Comparison of ENCODE assay signal across 16 cellular contexts in the genomic region with DNA sequence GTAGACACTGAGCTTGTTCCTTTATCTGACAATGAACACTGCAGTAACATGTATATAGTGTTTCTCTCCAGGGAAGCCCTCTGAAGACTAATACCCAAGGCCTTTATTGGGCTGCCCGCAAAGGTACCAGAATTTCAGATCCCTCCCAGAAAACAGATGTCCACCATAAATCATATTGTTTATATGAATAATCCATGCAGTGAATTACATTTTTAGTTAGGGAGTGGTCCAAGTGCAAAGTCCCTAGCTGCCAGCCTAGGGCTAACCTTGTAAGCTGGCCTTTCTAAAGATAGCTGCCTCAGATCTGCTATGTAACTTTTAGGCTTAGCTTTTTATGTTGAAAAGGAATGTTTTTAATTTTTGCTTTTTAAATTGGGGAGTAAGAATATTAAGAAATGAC. TPM values are rescaled to one million over a fixed set of nuclear protein-coding genes. Genes with fewer than 3 reads are reported as not detected.
DNase-seq lines count a peak whose midpoint lies in the region; ATAC-seq, FAIRE-seq and TF ChIP-seq lines count a peak whose summit lies in the region.
"Had no signal": no experiment of that assay in that cellular context is flagged by ENCODE, and none has a peak within 500 bp of the region (broad histone marks: within the 10 kb centered on the region; RNA-seq: fewer than 3 reads in every experiment).

No MANE protein-coding gene starts in this region.

- H3K9me3 ChIP-seq in SJCRH30 (replicated peaks), result no peaks in the 10 kb centered on the region
- no peaks in the 10 kb centered on the region for H3K9me3 ChIP-seq in small intestine (ENCODE audit: control insufficient read depth, low read depth)
- H3K9me3 ChIP-seq: BLaER1 had no signal

- H3K4me1 Mint-ChIP-seq in endothelial cell (ENCODE audit: unreplicated experiment), result no peaks in the 10 kb centered on the region
- H3K4me1 Mint-ChIP-seq: CD14-positive monocyte had no signal

- no peaks in the 10 kb centered on the region for H3K9me3 Mint-ChIP-seq in endothelial cell (ENCODE audit: unreplicated experiment)
- H3K9me3 Mint-ChIP-seq: CD4-positive, alpha-beta memory T cell had no signal

- H3K4me3 Mint-ChIP-seq in endothelial cell (ENCODE audit: unreplicated experiment), result no peak overlapping the region
- H3K4me3 Mint-ChIP-seq: CD14-positive monocyte; CD4-positive, alpha-beta memory T cell had no signal

- H3K27me3 Mint-ChIP-seq in endothelial cell (ENCODE audit: unreplicated experiment), result no peaks in the 10 kb centered on the region
- H3K27me3 Mint-ChIP-seq: CD4-positive, alpha-beta memory T cell had no signal

- H3K27ac ChIP-seq in SJCRH30 (no peak overlapping the region; the same call in 1 of the 2 replicates), small intestine (ENCODE audit: low read depth in 1 of 2, low read length in 1 of 2) (no peak overlapping the region)
- H3K27ac ChIP-seq: BLaER1 had no signal

- H3K27ac Mint-ChIP-seq in endothelial cell (ENCODE audit: unreplicated experiment), result no peak overlapping the region
- H3K27ac Mint-ChIP-seq: CD14-positive monocyte; CD4-positive, alpha-beta memory T cell had no signal

- TF ChIP-seq CTCF in endothelial cell (IDR thresholded peaks at IDR 0.05; ENCODE audit: unreplicated experiment), result no peak

- ATAC-seq in HG02798 (IDR thresholded peaks at IDR 0.05; ENCODE audit: poor library complexity, unreplicated experiment), result no peak
- ATAC-seq: GM12878 had no signal

- H3K36me3 ChIP-seq in SJCRH30, result no peaks in the 10 kb centered on the region
- no peaks in the 10 kb centered on the region for H3K36me3 ChIP-seq in small intestine (ENCODE audit: control insufficient read depth in 2 of 2, insufficient read depth in 2 of 2, low read length in 2 of 2)
- H3K36me3 ChIP-seq: BLaER1 had no signal

- peak; percentile 61 for DNase-seq in LHCN-M2 (ENCODE audit: low read depth)
- DNase-seq in SJCRH30, result peak; percentile 53 to 78
- peak; percentile 23 for DNase-seq in myocyte (ENCODE audit: low read depth)
- peak; percentile 54 for DNase-seq in small intestine
- no peak for DNase-seq in endothelial cell (ENCODE audit: low spot score)
- DNase-seq in RCC 7860 (ENCODE audit: low spot score), result no peak
- DNase-seq: 8988T; Calu3; CD4-positive, alpha-beta memory T cell; DMS79 treated with DMSO at 0.1 percent for 48 hours; GOT3; H7 had no signal

- FAIRE-seq in small intestine (lab: Jason Lieb, UNC), result no peak
- FAIRE-seq in RCC 7860 (lab: Jason Lieb, UNC), result no peak
- FAIRE-seq: GM12878 had no signal

- H3K4me1 ChIP-seq in SJCRH30 (peaks cover 13% of the 10 kb centered on the region), small intestine (ENCODE audit: control insufficient read depth in 2 of 2, insufficient read depth in 1 of 2, low read depth in 1 of 2, low read length in 1 of 2) (peaks cover 0 to 2% of the 10 kb centered on the region in 2 donors)
- H3K4me1 ChIP-seq: BLaER1 had no signal

- 26 to 72% (median 50%) methylated on average over 1 of the region's 1 CpG for WGBS in small intestine, 3 donors

- H3K4me3 ChIP-seq in SJCRH30 (no peak overlapping the region), small intestine (ENCODE audit: low read depth in 1 of 2, low read length in 2 of 2) (no peak overlapping the region)
- H3K4me3 ChIP-seq: BLaER1, GM12878 had no signal

- H3K36me3 Mint-ChIP-seq in endothelial cell (ENCODE audit: low read depth, unreplicated experiment), result no peaks in the 10 kb centered on the region

- H3K27me3 ChIP-seq in SJCRH30 (no peaks in the 10 kb centered on the region), small intestine (ENCODE audit: control insufficient read depth in 2 of 2, insufficient read depth in 2 of 2, low read length in 2 of 2) (no peaks in the 10 kb centered on the region)
- H3K27me3 ChIP-seq: BLaER1 had no signal

RNA-seq across cellular contexts. Expression of gene TDRD3, which starts 44.7 kb away (rescaled TPM):
- total RNA-seq in LHCN-M2 (2014; rRNA removed), result 9.4 and 14.2 TPM in 2 replicates
- polyA plus RNA-seq in LHCN-M2 (2012), result 4.4 TPM
- total RNA-seq in SJCRH30 (2014; rRNA removed; shearing (Covaris generic)), result 18.6 and 23.1 TPM in 2 replicates
- total RNA-seq in myocyte, result 18.8 and 20.3 TPM in 2 replicates
- polyA plus RNA-seq in myocyte (2012), result 6.6 TPM
- 10 to 100 TPM in 2 of 3 donors, 1 to 10 TPM in 1; 10.0 to 10.2 (median 10.1) TPM for polyA plus RNA-seq in small intestine
- 17.3 TPM for total RNA-seq in endothelial cell (ENCODE audit: unreplicated experiment)

Comparison
In these comparisons a context has a peak if more than half of its experiments do, and no peak if none do; other contexts are left out.
1. DNase-seq: peak in LHCN-M2 (single experiment), SJCRH30 (2 of 2), myocyte (single experiment) and small intestine (single experiment); none in endothelial cell (single experiment) and RCC 7860 (single experiment).